In the genomic region with DNA sequence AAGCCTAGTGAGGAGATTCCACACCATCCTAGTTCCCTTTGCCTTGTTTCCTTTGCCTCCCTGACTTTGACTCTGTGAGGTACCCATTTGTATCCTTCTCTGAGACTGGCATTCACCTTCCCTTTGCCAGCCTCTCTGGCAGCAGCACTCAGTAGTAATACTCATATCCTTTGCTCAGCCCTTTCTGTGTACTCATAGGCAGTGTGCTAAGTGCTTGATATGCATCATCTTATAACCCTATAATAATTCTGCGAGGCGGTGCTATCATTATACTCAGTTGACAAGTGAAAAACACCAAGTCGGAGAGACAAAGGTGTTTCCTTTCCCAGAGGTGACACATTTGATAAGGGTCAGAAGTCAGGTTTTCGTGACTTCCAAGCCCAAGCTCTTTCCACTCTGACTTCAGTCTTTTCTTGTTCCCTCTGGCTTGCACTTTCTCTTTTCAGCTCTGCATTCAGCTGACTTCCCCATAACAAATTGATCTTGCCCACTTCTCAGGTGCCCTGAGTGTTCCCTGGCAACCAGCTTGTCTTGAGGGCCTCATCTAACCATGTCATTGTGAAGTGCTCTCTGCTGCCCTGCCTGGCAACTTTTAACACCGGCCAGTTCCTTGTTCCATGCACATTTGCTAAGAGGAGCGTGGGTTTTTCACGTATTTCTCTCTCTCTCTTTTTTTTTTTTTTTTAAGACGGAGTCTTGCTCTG, we compare ENCODE assay signal across 10 cellular contexts.
A peak's percentile ranks its signal among the peaks of the same experiment; 100 is the strongest.
DNase-seq lines count a peak whose midpoint lies in the region; ATAC-seq and TF ChIP-seq lines count a peak whose summit lies in the region.
"Had no signal": no experiment of that assay in that cellular context is flagged by ENCODE, and none has a peak within 500 bp of the region (broad histone marks: within the 10 kb centered on the region; RNA-seq: fewer than 3 reads in every experiment).

No MANE protein-coding gene starts in this region.

- CTCF ChIA-PET in HCT116 (lab: Charles Lee) = interaction anchor here (0.6 to 1.5 kb wide), 3 partner anchors 11 to 378 kb away, joined by 3 to 5 read pairs (median 3); no protein-coding TSS in a partner anchor

- H3K9me2 ChIP-seq in HCT116 (ENCODE audit: insufficient read depth) (no peaks in the 10 kb centered on the region), OCI-LY1 (ENCODE audit: low read depth, low read length) (no peaks in the 10 kb centered on the region)

- no peaks in the 10 kb centered on the region for H3K4me1 ChIP-seq in DND-41 (ENCODE audit: insufficient read depth, low read length)
- peaks cover 0 to 12% of the 10 kb centered on the region in 2 experiments; a peak in 2 of 4 replicates for H3K4me1 ChIP-seq in HCT116 (ENCODE audit: control insufficient read depth in 1 of 2, insufficient read depth in 2 of 2, low read length in 2 of 2)
- H3K4me1 ChIP-seq in OCI-LY1 (ENCODE audit: insufficient read depth, low read length, severe bottlenecking) = no peaks in the 10 kb centered on the region
- H3K4me1 ChIP-seq in lower lobe of right lung = peaks cover 6% of the 10 kb centered on the region

- H3K4me1 Mint-ChIP-seq in nephron progenitor cell = peaks cover 22% of the 10 kb centered on the region
- H3K4me1 Mint-ChIP-seq: natural killer cell had no signal

- H3K9ac ChIP-seq in DND-41 (ENCODE audit: low read depth, low read length) (no peak overlapping the region), HCT116 (ENCODE audit: low read length) (no peak overlapping the region), OCI-LY1 (ENCODE audit: low read length) (no peak overlapping the region)

- RAD21 ChIA-PET in HCT116 (lab: Charles Lee; ENCODE audit: low non-redundant PET in 1 of 2, low total read pairs in 2 of 2, uncharacterized antibody in 2 of 2, unreplicated experiment in 2 of 2) = interaction anchor here in 1 of 2 experiments (1.1 kb wide), 1 partner anchor 11 kb away, joined by 3 read pairs; no protein-coding TSS in a partner anchor

- H3K9me3 Mint-ChIP-seq in nephron progenitor cell = peaks cover 4% of the 10 kb centered on the region
- H3K9me3 Mint-ChIP-seq: natural killer cell had no signal

- H3K4me3 ChIP-seq in DND-41 (ENCODE audit: low read depth in 1 of 2, low read length in 2 of 2) (no peak overlapping the region), HCT116 (replicated peaks in 1 of 2; ENCODE audit: low read depth in 1 of 2, low read length in 2 of 2) (no peak overlapping the region), OCI-LY1 (ENCODE audit: low read depth, low read length, poor library complexity, severe bottlenecking) (no peak overlapping the region), lower lobe of right lung (no peak overlapping the region)

- POLR2A ChIA-PET in HCT116 (lab: Charles Lee) = no interaction called here

- ATAC-seq in DND-41 (ENCODE audit: insufficient read depth, low read depth) = no peak
- peak; percentile 56; the same call in 1 of the 2 replicates for ATAC-seq in HCT116
- ATAC-seq in lower lobe of right lung = peak; percentile 93 to 95
- ATAC-seq: natural killer cell had no signal

- DNase-seq in DND-41 (no peak), HCT116 (ENCODE audit: low read depth, low spot score) (no peak), lower lobe of right lung (peak; percentile 72), nephron progenitor cell (no peak), DMS153 (lab: John Stamatoyannopoulos, UW) (no peak), NCI-H82 treated with DMSO at 0.1 percent for 48 hours (lab: John Stamatoyannopoulos, UW; ENCODE audit: unreplicated experiment) (no peak)
- DNase-seq: natural killer cell; stimulated activated CD4-positive, alpha-beta T cell treated with anti-CD3 and anti-CD28 coated beads, Interleukin-4, amount 100 ng/mL, for 4 hours had no signal

- TF ChIP-seq CTCF in DND-41 (IDR thresholded peaks at IDR 0.05; ENCODE audit: borderline replicate concordance, extremely low read depth, low read length, poor library complexity, severe bottlenecking) (peak; percentile 18), HCT116 (IDR thresholded peaks at IDR 0.05 in 2 of 3, conservative IDR thresholded peaks at IDR 0.05 in 1 of 3; ENCODE audit: borderline replicate concordance in 1 of 3, insufficient read depth in 1 of 3, low read depth in 2 of 3, low read length in 2 of 3) (peak in 2 of 3 experiments; percentile 13 to 15; a peak in 1 of 6 replicates), OCI-LY1 (IDR thresholded peaks at IDR 0.05; ENCODE audit: low read length) (peak; percentile 8; the same call in 1 of the 2 replicates), lower lobe of right lung (IDR thresholded peaks at IDR 0.05) (peak; percentile 23), nephron progenitor cell (IDR thresholded peaks at IDR 0.05) (no peak)

- H3K4me3 Mint-ChIP-seq in nephron progenitor cell = no peak overlapping the region
- H3K4me3 Mint-ChIP-seq: natural killer cell had no signal

- H3K27me3 Mint-ChIP-seq in nephron progenitor cell (ENCODE audit: low read depth, poor library complexity) = peaks cover 3% of the 10 kb centered on the region

- no peak overlapping the region for H3K4me2 ChIP-seq in DND-41 (ENCODE audit: insufficient read depth, low read length)
- H3K4me2 ChIP-seq in HCT116 (ENCODE audit: low read length) = no peak overlapping the region
- no peak overlapping the region for H3K4me2 ChIP-seq in OCI-LY1 (ENCODE audit: low read length)

- no peak overlapping the region for H2AFZ ChIP-seq in DND-41 (ENCODE audit: low read depth, low read length)
- H2AFZ ChIP-seq in HCT116 (ENCODE audit: low read depth, low read length, poor library complexity, severe bottlenecking) = no peak overlapping the region
- H2AFZ ChIP-seq in OCI-LY1 (ENCODE audit: low read length) = no peak overlapping the region

- intact Hi-C loops in HCT116 (cut with micrococcal nuclease) (no loop called here), lower lobe of right lung (cut with DNase I) (no loop called here)

- no peaks in the 10 kb centered on the region for H3F3A ChIP-seq in OCI-LY1 (ENCODE audit: insufficient read depth, low read length)

- BruUV-seq in HCT116 (replicated peaks; lab: Mats Ljungman, UMichigan) = no TSS peak

- H3K36me3 Mint-ChIP-seq in nephron progenitor cell (ENCODE audit: low read depth) = no peaks in the 10 kb centered on the region
- H3K36me3 Mint-ChIP-seq: natural killer cell had no signal

- H3K79me2 ChIP-seq in DND-41 (ENCODE audit: insufficient read depth, low read length) = no peaks in the 10 kb centered on the region
- no peaks in the 10 kb centered on the region for H3K79me2 ChIP-seq in HCT116 (ENCODE audit: insufficient read depth, low read length)
- no peaks in the 10 kb centered on the region for H3K79me2 ChIP-seq in OCI-LY1 (ENCODE audit: insufficient read depth, low read length)

- H3K27ac Mint-ChIP-seq in nephron progenitor cell = no peak overlapping the region
- H3K27ac Mint-ChIP-seq: natural killer cell had no signal

- H3K27me3 ChIP-seq in DND-41 (ENCODE audit: insufficient read depth, low read length, poor library complexity) (peaks cover 6% of the 10 kb centered on the region), HCT116 (ENCODE audit: insufficient read depth, low read length) (no peaks in the 10 kb centered on the region), OCI-LY1 (ENCODE audit: insufficient read depth, low read length) (no peaks in the 10 kb centered on the region), lower lobe of right lung (ENCODE audit: low read depth) (no peaks in the 10 kb centered on the region)

- TF ChIP-seq RAD21 in HCT116 (IDR thresholded peaks at IDR 0.05; ENCODE audit: low read depth) = no peak

- H3K27ac ChIP-seq in DND-41 (ENCODE audit: low read length) (no peak overlapping the region), HCT116 (ENCODE audit: low read depth, low read length) (no peak overlapping the region), OCI-LY1 (ENCODE audit: low read depth, low read length, poor library complexity, severe bottlenecking) (no peak overlapping the region), lower lobe of right lung (no peak overlapping the region)
- H3K27ac ChIP-seq: HL-60 had no signal

- no peak for TF ChIP-seq POLR2A in HCT116 (IDR thresholded peaks at IDR 0.05; ENCODE audit: borderline replicate concordance, extremely low read depth, insufficient read depth, insufficient read length)

- H3K9me3 ChIP-seq in DND-41 (ENCODE audit: insufficient read depth, low read length, severe bottlenecking) (no peaks in the 10 kb centered on the region), HCT116 (ENCODE audit: control insufficient read depth in 1 of 2, insufficient read depth in 1 of 2, low read depth in 1 of 2, low read length in 2 of 2) (no peaks in the 10 kb centered on the region), OCI-LY1 (ENCODE audit: low read length) (no peaks in the 10 kb centered on the region), lower lobe of right lung (no peaks in the 10 kb centered on the region)

- H4K20me1 ChIP-seq in DND-41 (ENCODE audit: insufficient read depth, low read length) (no peaks in the 10 kb centered on the region), HCT116 (ENCODE audit: insufficient read depth) (no peaks in the 10 kb centered on the region), OCI-LY1 (ENCODE audit: insufficient read depth, low read length) (no peaks in the 10 kb centered on the region)

- H3K36me3 ChIP-seq in DND-41 (ENCODE audit: insufficient read depth, low read length) (no peaks in the 10 kb centered on the region), HCT116 (ENCODE audit: control insufficient read depth in 1 of 2, insufficient read depth in 2 of 2, low read length in 2 of 2) (no peaks in the 10 kb centered on the region), OCI-LY1 (ENCODE audit: insufficient read depth, low read length) (no peaks in the 10 kb centered on the region), lower lobe of right lung (no peaks in the 10 kb centered on the region)
